6 cellular contexts compared by ENCODE assay signal in the genomic region with DNA sequence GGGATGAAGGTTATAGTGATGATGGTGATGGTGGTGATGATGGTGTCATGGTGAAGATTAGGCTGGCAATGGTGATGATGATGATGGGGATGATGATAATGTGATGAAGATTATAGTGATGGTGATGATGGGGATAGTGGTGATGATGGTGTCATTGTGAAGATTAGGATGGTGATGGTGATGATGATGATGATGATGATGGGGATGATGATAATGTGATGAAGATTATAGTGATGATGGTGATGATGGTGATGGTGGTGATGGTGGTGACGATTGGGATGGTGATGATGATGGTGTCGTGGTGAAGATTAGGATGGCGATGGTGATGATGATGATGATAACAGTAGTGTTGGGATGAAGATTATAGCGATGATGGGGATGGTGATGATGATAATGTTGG.
"Had no signal": no experiment of that assay in that cellular context is flagged by ENCODE, and none has a peak within 500 bp of the region (broad histone marks: within the 10 kb centered on the region; RNA-seq: fewer than 3 reads in every experiment).

No MANE protein-coding gene starts in this region.

- H3K4me2 ChIP-seq: GM23338, KMS-11 had no signal

- H3K4me1 ChIP-seq: HAP-1 had no signal

- H3K4me3 ChIP-seq: GM23338, HAP-1 had no signal

- ATAC-seq: GM23338, HCT116 had no signal

- H3K9ac ChIP-seq: KMS-11 had no signal

- H3K36me3 ChIP-seq: HAP-1 had no signal

- H3K9me3 ChIP-seq: HAP-1 had no signal

- H2AFZ ChIP-seq: GM23338 had no signal

- DNase-seq: H7, KBM-7 had no signal

- H3K27ac ChIP-seq: KMS-11 had no signal
